Comparison of ENCODE assay signal across 8 cellular contexts in genomic region chr20:45791668-45792512, GRCh38. TPM values are rescaled to one million over a fixed set of nuclear protein-coding genes. Genes with fewer than 3 reads are reported as not detected.
DNase-seq lines count a peak whose midpoint lies in the region; ATAC-seq, FAIRE-seq and TF ChIP-seq lines count a peak whose summit lies in the region.

TSS of gene DNTTIP1 (plus strand) at chr20:45791954. CDS start at chr20:45792005, 51 bp downstream.
TSS of gene WFDC3 (minus strand) at chr20:45791883. CDS start at chr20:45789975, 1,908 bp downstream.

- ATAC-seq in HG02970 (IDR thresholded peaks at IDR 0.05; ENCODE audit: low FRiP score, unreplicated experiment) (peak; percentile 95), GM18517 (IDR thresholded peaks at IDR 0.05; ENCODE audit: unreplicated experiment) (no peak)

- peaks cover 9 to 38% (median 24%) of the 10 kb centered on the region in 4 donors for H3K36me3 ChIP-seq in sigmoid colon

- H3K4me1 ChIP-seq in sigmoid colon, result peaks cover 0 to 25% (median 17%) of the 10 kb centered on the region in 4 donors

- peaks cover 0 to 3% (median 0%) of the 10 kb centered on the region in 5 experiments for H3K9me3 Mint-ChIP-seq in brain

- FAIRE-seq in GM18507 (lab: Jason Lieb, UNC), result peak; percentile 71

- intact Hi-C loops in sigmoid colon (cut with DNase I), result loop anchor here (10.0 kb wide), 1 partner anchor 293 kb away; the partner anchor contains the start of gene NCOA5

- TF ChIP-seq CTCF in brain (conservative IDR thresholded peaks at IDR 0.05), result no peak
- no peak for TF ChIP-seq CTCF in sigmoid colon (IDR thresholded peaks at IDR 0.05)

- WGBS in sigmoid colon, 2 donors, result 0% methylated on average over 63 of the region's 63 CpGs

- H3K36me3 Mint-ChIP-seq in brain, result peaks cover 34% of the 10 kb centered on the region

- H3K4me3 Mint-ChIP-seq in brain, result peak within 1 kb of the TSS; percentile 89 to 100 (median 99)

- peak; percentile 88 for DNase-seq in GM18507 (ENCODE audit: extremely low spot score, insufficient read length, low read depth)
- DNase-seq in NCI-H2081 treated with DMSO at 0.1 percent for 48 hours (lab: John Stamatoyannopoulos, UW), result peak; percentile 29
- DNase-seq in UCSD-AML1 (lab: John Stamatoyannopoulos, UW; ENCODE audit: unreplicated experiment), result peak; percentile 90
- peak; percentile 97 for DNase-seq in sigmoid colon

- no peaks in the 10 kb centered on the region for H3K27me3 ChIP-seq in sigmoid colon

- peaks cover 12% of the 10 kb centered on the region for H3K27me3 Mint-ChIP-seq in brain

- peak within 1 kb of the TSS; percentile 89 to 99 (median 97) for H3K27ac Mint-ChIP-seq in brain

- peak; percentile 65 to 77 for TF ChIP-seq POLR2A in sigmoid colon (IDR thresholded peaks at IDR 0.05)

- no peak for TF ChIP-seq EP300 in sigmoid colon (IDR thresholded peaks at IDR 0.05)

- peak within 1 kb of the TSS; percentile 91 to 98 (median 92) for H3K27ac ChIP-seq in sigmoid colon

- H3K9me3 ChIP-seq in sigmoid colon, result no peaks in the 10 kb centered on the region

- H3K4me1 Mint-ChIP-seq in brain, result peaks cover 22% of the 10 kb centered on the region

- peak within 1 kb of the TSS; percentile 76 for H3K4me3 ChIP-seq in iPS-11a (ENCODE audit: low read depth, low read length)
- H3K4me3 ChIP-seq in sigmoid colon, result peak within 1 kb of the TSS; percentile 71 to 100 (median 87)

RNA-seq across cellular contexts. Expression of gene DNTTIP1, which starts in this region (rescaled TPM):
- polyA plus RNA-seq in brain (ENCODE audit: insufficient read depth, low read depth, low replicate concordance), result 70.6 TPM
- 10 to 100 TPM; 33.0 to 59.9 (median 40.6) TPM for total RNA-seq in sigmoid colon
- polyA plus RNA-seq in sigmoid colon, result 100 to 1,000 TPM in 1 of 3 donors, 10 to 100 TPM in 2; 51.9 to 107 (median 71.4) TPM

RNA-seq across cellular contexts. Expression of gene WFDC3, which starts in this region (rescaled TPM):
- 2.3 TPM for polyA plus RNA-seq in brain (ENCODE audit: insufficient read depth, low read depth, low replicate concordance)
- 1 to 10 TPM in 3 of 4 donors, not detected in 1; 2.9 to 7.7 (median 3.9) TPM for total RNA-seq in sigmoid colon
- 10 to 100 TPM in 2 of 3 donors, 1 to 10 TPM in 1; 4.6 to 19.2 (median 13.9) TPM for polyA plus RNA-seq in sigmoid colon

Comparison
In these comparisons a context has a peak if more than half of its experiments do, and no peak if none do; other contexts are left out.
1. DNase-seq: peak in every context shown above with its lines; median percentile 97 in sigmoid colon; 90 in UCSD-AML1; 88 in GM18507; 29 in NCI-H2081 treated with DMSO at 0.1 percent for 48 hours.